ENCODE assay signal across 8 cellular contexts in the genomic region with DNA sequence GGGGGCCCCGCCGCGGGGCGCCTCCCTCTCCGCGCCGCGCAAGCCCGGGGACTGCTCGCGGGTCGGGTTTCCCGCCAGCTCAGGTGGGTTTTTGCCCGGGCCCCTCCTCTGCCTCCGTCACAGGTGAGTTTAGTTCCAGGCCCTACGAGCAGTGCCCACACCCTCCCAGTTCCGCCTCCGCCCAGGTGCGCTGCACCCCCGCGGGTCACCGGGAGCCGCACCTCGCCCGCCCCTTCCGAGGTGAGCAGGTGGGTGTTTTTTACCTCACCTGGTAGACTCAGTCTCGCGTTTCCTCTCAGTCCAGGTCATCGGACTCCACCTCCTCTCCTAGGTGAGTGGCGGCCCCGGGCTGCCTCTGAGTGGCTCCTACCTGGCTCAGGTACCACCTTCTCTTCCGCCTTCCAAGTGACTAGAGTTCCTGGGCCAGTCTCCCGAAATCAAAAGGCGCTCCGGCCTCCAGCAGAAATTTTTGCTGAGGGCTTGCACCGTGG. TPM values are rescaled to one million over a fixed set of nuclear protein-coding genes. Genes with fewer than 3 reads are reported as not detected.
DNase-seq lines count a peak whose midpoint lies in the region; ATAC-seq and TF ChIP-seq lines count a peak whose summit lies in the region.

A gene with protein sequence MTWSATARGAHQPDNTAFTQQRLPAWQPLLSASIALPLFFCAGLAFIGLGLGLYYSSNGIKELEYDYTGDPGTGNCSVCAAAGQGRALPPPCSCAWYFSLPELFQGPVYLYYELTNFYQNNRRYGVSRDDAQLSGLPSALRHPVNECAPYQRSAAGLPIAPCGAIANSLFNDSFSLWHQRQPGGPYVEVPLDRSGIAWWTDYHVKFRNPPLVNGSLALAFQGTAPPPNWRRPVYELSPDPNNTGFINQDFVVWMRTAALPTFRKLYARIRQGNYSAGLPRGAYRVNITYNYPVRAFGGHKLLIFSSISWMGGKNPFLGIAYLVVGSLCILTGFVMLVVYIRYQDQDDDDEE (minus strand): TSS at position 153 of the 491 bp plus-strand sequence. CDS start 191 bp downstream, outside the sequence.

- no peaks in the 10 kb centered on the region for H3K9me3 Mint-ChIP-seq in activated B cell treated with CpG ODN at 0.5 μM for 24 hours
- H3K9me3 Mint-ChIP-seq in neural crest cell, result no peaks in the 10 kb centered on the region

- H3K36me3 Mint-ChIP-seq in activated B cell treated with CpG ODN at 0.5 μM for 24 hours (ENCODE audit: low read depth) (no peaks in the 10 kb centered on the region), neural crest cell (ENCODE audit: low read depth) (peaks cover 4% of the 10 kb centered on the region)

- no peaks in the 10 kb centered on the region for H3K36me3 ChIP-seq in heart left ventricle

- peaks cover 0 to 20% (median 7%) of the 10 kb centered on the region in 12 donors for H3K4me1 ChIP-seq in heart left ventricle

- H3K27ac ChIP-seq in heart left ventricle (peak within 1 kb of the TSS; percentile 36 to 87 (median 66)), epithelial cell of prostate (peak within 1 kb of the TSS; percentile 97)

- DNase-seq in heart left ventricle (peak in 2 of 5 donors; percentile 26 to 60), cardiac septum (ENCODE audit: low spot score) (no peak), activated B cell treated with CpG ODN at 0.5 μM for 24 hours (no peak), epithelial cell of prostate (ENCODE audit: low read depth, low spot score) (peak; percentile 90), neural crest cell (ENCODE audit: low read depth, low spot score) (no peak), NOMO-1 treated with DMSO at 0.1 percent for 48 hours (lab: John Stamatoyannopoulos, UW; ENCODE audit: unreplicated experiment) (no peak), hepatic stellate cell (ENCODE audit: low spot score) (no peak)

- H3K4me1 Mint-ChIP-seq in activated B cell treated with CpG ODN at 0.5 μM for 24 hours (peaks cover 13% of the 10 kb centered on the region), neural crest cell (no peaks in the 10 kb centered on the region)

- ATAC-seq in heart left ventricle, result peak in 2 of 4 donors; percentile 3 to 18
- ATAC-seq in activated B cell treated with CpG ODN at 0.5 μM for 24 hours (ENCODE audit: low read depth), result no peak
- no peak for ATAC-seq in HG03432 (IDR thresholded peaks at IDR 0.05; ENCODE audit: unreplicated experiment)

- peaks cover 4 to 55% (median 20%) of the 10 kb centered on the region in 9 donors for H3K27me3 ChIP-seq in heart left ventricle

- POLR2A ChIA-PET in activated B cell treated with CpG ODN at 0.5 μM for 24 hours (lab: Charles Lee), result no interaction called here

- no peak for TF ChIP-seq POLR2A in heart left ventricle (IDR thresholded peaks at IDR 0.05)

- H3K4me3 ChIP-seq in heart left ventricle, result peak within 1 kb of the TSS; percentile 24 to 69 (median 60)

- CTCF ChIA-PET in activated B cell treated with CpG ODN at 0.5 μM for 24 hours (lab: Charles Lee), result interaction anchor here (1.2 kb wide), 1 partner anchor 15 kb away, joined by 3 read pairs; no protein-coding TSS in a partner anchor

- peaks cover 38% of the 10 kb centered on the region for H3K27me3 Mint-ChIP-seq in activated B cell treated with CpG ODN at 0.5 μM for 24 hours
- peaks cover 93% of the 10 kb centered on the region for H3K27me3 Mint-ChIP-seq in neural crest cell (ENCODE audit: low read depth)

- H3K27ac Mint-ChIP-seq in activated B cell treated with CpG ODN at 0.5 μM for 24 hours (no peak within 1 kb of the TSS), neural crest cell (ENCODE audit: unreplicated experiment) (no peak within 1 kb of the TSS)

- H3K4me3 Mint-ChIP-seq in activated B cell treated with CpG ODN at 0.5 μM for 24 hours (peak within 1 kb of the TSS; percentile 80), neural crest cell (peak within 1 kb of the TSS; percentile 62)

- H3K9me3 ChIP-seq in heart left ventricle, result no peaks in the 10 kb centered on the region

- intact Hi-C loops in heart left ventricle (cut with DNase I) (no loop called here), cardiac septum (cut with DNase I) (no loop called here), activated B cell treated with CpG ODN at 0.5 μM for 24 hours (cut with micrococcal nuclease) (no loop called here)

- TF ChIP-seq CTCF in heart left ventricle (IDR thresholded peaks at IDR 0.05) (no peak), activated B cell treated with CpG ODN at 0.5 μM for 24 hours (IDR thresholded peaks at IDR 0.05) (no peak), neural crest cell (conservative IDR thresholded peaks at IDR 0.05) (no peak)

- WGBS in heart left ventricle, 4 donors, result 14 to 28% (median 18%) methylated on average over 26 to 36 of the region's 36 CpGs

RNA-seq across cellular contexts. Expression of the gene that starts here (rescaled TPM):
- total RNA-seq in heart left ventricle (1 to 10 TPM in 3 of 9 donors, under 1 TPM in 6; 0.12 to 2.4 (median 0.42) TPM), cardiac septum (5.2 TPM), activated B cell treated with CpG ODN at 0.5 μM for 24 hours (not detected in 2 replicates), neural crest cell (0.07 TPM in 1 of 2 replicates, not detected in the other)
- polyA plus RNA-seq in heart left ventricle, result under 1 TPM; 0.11 to 0.24 TPM
